ENCODE assay signal across 1 cellular context in genomic region chr1:42221952-42222606, GRCh38.
TF ChIP-seq lines count a peak whose summit lies in the region.

No MANE protein-coding gene starts in this region.

TF ChIP-seq in K562, 482 proteins besides CTCF, POLR2A, EP300 and RAD21 (continued from another document and continues in another):
- TF ChIP-seq, protein P1, sequence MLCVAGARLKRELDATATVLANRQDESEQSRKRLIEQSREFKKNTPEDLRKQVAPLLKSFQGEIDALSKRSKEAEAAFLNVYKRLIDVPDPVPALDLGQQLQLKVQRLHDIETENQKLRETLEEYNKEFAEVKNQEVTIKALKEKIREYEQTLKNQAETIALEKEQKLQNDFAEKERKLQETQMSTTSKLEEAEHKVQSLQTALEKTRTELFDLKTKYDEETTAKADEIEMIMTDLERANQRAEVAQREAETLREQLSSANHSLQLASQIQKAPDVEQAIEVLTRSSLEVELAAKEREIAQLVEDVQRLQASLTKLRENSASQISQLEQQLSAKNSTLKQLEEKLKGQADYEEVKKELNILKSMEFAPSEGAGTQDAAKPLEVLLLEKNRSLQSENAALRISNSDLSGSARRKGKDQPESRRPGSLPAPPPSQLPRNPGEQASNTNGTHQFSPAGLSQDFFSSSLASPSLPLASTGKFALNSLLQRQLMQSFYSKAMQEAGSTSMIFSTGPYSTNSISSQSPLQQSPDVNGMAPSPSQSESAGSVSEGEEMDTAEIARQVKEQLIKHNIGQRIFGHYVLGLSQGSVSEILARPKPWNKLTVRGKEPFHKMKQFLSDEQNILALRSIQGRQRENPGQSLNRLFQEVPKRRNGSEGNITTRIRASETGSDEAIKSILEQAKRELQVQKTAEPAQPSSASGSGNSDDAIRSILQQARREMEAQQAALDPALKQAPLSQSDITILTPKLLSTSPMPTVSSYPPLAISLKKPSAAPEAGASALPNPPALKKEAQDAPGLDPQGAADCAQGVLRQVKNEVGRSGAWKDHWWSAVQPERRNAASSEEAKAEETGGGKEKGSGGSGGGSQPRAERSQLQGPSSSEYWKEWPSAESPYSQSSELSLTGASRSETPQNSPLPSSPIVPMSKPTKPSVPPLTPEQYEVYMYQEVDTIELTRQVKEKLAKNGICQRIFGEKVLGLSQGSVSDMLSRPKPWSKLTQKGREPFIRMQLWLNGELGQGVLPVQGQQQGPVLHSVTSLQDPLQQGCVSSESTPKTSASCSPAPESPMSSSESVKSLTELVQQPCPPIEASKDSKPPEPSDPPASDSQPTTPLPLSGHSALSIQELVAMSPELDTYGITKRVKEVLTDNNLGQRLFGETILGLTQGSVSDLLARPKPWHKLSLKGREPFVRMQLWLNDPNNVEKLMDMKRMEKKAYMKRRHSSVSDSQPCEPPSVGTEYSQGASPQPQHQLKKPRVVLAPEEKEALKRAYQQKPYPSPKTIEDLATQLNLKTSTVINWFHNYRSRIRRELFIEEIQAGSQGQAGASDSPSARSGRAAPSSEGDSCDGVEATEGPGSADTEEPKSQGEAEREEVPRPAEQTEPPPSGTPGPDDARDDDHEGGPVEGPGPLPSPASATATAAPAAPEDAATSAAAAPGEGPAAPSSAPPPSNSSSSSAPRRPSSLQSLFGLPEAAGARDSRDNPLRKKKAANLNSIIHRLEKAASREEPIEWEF (CRISPR knock-in tag; IDR thresholded peaks at IDR 0.05), result no peak
- TF ChIP-seq PBX2 (CRISPR knock-in tag; IDR thresholded peaks at IDR 0.05; ENCODE audit: low read depth) (no peak), PBX2 (tag; conservative IDR thresholded peaks at IDR 0.05; ENCODE audit: low read depth) (peak; percentile 70), TCF3 (CRISPR knock-in tag; IDR thresholded peaks at IDR 0.05) (peak; percentile 48), CHD4 (IDR thresholded peaks at IDR 0.05; ENCODE audit: insufficient read depth, insufficient replicate concordance, low read depth, low read length, poor library complexity, severe bottlenecking) (no peak), TEAD4 (IDR thresholded peaks at IDR 0.05; ENCODE audit: low read length) (peak; percentile 16; the same call in 1 of the 2 replicates), TEAD4 (CRISPR knock-in tag; IDR thresholded peaks at IDR 0.05; ENCODE audit: borderline replicate concordance) (no peak), CHAMP1 (IDR thresholded peaks at IDR 0.05) (peak; percentile 35; the same call in 1 of the 2 replicates), TEAD1 (CRISPR knock-in tag; IDR thresholded peaks at IDR 0.05) (peak in 1 of 2 experiments; percentile 79; a peak in 1 of 4 replicates), CTBP1 (IDR thresholded peaks at IDR 0.05; ENCODE audit: borderline replicate concordance) (peak; percentile 61; the same call in 1 of the 2 replicates), POLR3G (IDR thresholded peaks at IDR 0.05; ENCODE audit: extremely low read depth, insufficient read length, insufficient replicate concordance) (no peak), PKNOX1 (IDR thresholded peaks at IDR 0.05) (peak; percentile 39; the same call in 1 of the 2 replicates), ZNF124 (CRISPR knock-in tag; IDR thresholded peaks at IDR 0.05) (no peak), CBX5 (IDR thresholded peaks at IDR 0.05; ENCODE audit: borderline replicate concordance, low read depth) (no peak), ESRRA (IDR thresholded peaks at IDR 0.05; ENCODE audit: borderline replicate concordance, low read depth) (peak; percentile 43; the same call in 1 of the 2 replicates), SOX6 (IDR thresholded peaks at IDR 0.05) (peak; percentile 92), GABPB1 (CRISPR knock-in tag; IDR thresholded peaks at IDR 0.05) (no peak), HCFC1 (IDR thresholded peaks at IDR 0.05; ENCODE audit: low read depth, low read length) (no peak), MYBL2 (IDR thresholded peaks at IDR 0.05; ENCODE audit: low read depth) (no peak), MYBL2 (CRISPR knock-in tag; IDR thresholded peaks at IDR 0.05; ENCODE audit: borderline replicate concordance) (no peak), AFF1 (IDR thresholded peaks at IDR 0.05; ENCODE audit: low read depth in 1 of 2, partially characterized antibody in 2 of 2) (peak in 1 of 2 experiments; percentile 74), ZNF347 (CRISPR knock-in tag; IDR thresholded peaks at IDR 0.05; ENCODE audit: low read depth) (no peak), DPF2 (IDR thresholded peaks at IDR 0.05) (peak; percentile 64), TAL1 (IDR thresholded peaks at IDR 0.05) (peak; percentile 25; the same call in 1 of the 2 replicates), ELF2 (CRISPR knock-in tag; IDR thresholded peaks at IDR 0.05) (no peak), SMARCE1 (IDR thresholded peaks at IDR 0.05) (peak; percentile 77; the same call in 1 of the 2 replicates), RBBP5 (IDR thresholded peaks at IDR 0.05; ENCODE audit: borderline replicate concordance, insufficient read depth, low read length, poor library complexity, severe bottlenecking) (no peak)
- TF ChIP-seq, protein P2, sequence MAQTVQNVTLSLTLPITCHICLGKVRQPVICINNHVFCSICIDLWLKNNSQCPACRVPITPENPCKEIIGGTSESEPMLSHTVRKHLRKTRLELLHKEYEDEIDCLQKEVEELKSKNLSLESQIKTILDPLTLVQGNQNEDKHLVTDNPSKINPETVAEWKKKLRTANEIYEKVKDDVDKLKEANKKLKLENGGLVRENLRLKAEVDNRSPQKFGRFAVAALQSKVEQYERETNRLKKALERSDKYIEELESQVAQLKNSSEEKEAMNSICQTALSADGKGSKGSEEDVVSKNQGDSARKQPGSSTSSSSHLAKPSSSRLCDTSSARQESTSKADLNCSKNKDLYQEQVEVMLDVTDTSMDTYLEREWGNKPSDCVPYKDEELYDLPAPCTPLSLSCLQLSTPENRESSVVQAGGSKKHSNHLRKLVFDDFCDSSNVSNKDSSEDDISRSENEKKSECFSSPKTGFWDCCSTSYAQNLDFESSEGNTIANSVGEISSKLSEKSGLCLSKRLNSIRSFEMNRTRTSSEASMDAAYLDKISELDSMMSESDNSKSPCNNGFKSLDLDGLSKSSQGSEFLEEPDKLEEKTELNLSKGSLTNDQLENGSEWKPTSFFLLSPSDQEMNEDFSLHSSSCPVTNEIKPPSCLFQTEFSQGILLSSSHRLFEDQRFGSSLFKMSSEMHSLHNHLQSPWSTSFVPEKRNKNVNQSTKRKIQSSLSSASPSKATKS (CRISPR knock-in tag; IDR thresholded peaks at IDR 0.05), result no peak
- TF ChIP-seq, protein P3, sequence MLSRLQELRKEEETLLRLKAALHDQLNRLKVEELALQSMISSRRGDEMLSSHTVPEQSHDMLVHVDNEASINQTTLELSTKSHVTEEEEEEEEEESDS (CRISPR knock-in tag; IDR thresholded peaks at IDR 0.05), result no peak
- TF ChIP-seq, protein P4, sequence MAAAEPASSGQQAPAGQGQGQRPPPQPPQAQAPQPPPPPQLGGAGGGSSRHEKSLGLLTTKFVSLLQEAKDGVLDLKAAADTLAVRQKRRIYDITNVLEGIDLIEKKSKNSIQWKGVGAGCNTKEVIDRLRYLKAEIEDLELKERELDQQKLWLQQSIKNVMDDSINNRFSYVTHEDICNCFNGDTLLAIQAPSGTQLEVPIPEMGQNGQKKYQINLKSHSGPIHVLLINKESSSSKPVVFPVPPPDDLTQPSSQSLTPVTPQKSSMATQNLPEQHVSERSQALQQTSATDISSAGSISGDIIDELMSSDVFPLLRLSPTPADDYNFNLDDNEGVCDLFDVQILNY (CRISPR knock-in tag; IDR thresholded peaks at IDR 0.05), result no peak
- TF ChIP-seq, protein P5, sequence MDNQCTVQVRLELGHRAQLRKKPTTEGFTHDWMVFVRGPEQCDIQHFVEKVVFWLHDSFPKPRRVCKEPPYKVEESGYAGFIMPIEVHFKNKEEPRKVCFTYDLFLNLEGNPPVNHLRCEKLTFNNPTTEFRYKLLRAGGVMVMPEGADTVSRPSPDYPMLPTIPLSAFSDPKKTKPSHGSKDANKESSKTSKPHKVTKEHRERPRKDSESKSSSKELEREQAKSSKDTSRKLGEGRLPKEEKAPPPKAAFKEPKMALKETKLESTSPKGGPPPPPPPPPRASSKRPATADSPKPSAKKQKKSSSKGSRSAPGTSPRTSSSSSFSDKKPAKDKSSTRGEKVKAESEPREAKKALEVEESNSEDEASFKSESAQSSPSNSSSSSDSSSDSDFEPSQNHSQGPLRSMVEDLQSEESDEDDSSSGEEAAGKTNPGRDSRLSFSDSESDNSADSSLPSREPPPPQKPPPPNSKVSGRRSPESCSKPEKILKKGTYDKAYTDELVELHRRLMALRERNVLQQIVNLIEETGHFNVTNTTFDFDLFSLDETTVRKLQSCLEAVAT (IDR thresholded peaks at IDR 0.05), result 0 out of 4 replicates have a peak, but pooled peaks of 1 of the 2 experiments have one; percentile 27
